ENCODE assay signal across 15 cellular contexts in genomic region chr5:68303754-68304420, GRCh38.
DNase-seq lines count a peak whose midpoint lies in the region; ATAC-seq and TF ChIP-seq lines count a peak whose summit lies in the region.
"Had no signal": no experiment of that assay in that cellular context is flagged by ENCODE, and none has a peak within 500 bp of the region (broad histone marks: within the 10 kb centered on the region; RNA-seq: fewer than 3 reads in every experiment).

No MANE protein-coding gene starts in this region.

- DNase-seq in cardiac muscle cell (ENCODE audit: low read depth in 1 of 2, low spot score in 1 of 2) (peak in 1 of 2 donors; percentile 35), right atrium auricular region (ENCODE audit: low spot score) (no peak), HUDEP-2 (lab: John Stamatoyannopoulos, UW; ENCODE audit: unreplicated experiment in 76 of 76) (peak in 72 of 76 experiments; percentile 8 to 86 (median 60)), erythroblast (lab: John Stamatoyannopoulos, UW) (peak; percentile 92 to 95), NCI-H774 (lab: John Stamatoyannopoulos, UW) (no peak), dedifferentiated amniotic fluid mesenchymal stem cell (ENCODE audit: extremely low spot score) (no peak)
- no peak for DNase-seq in naive thymus-derived CD8-positive, alpha-beta T cell
- DNase-seq: activated naive CD8-positive, alpha-beta T cell treated with anti-CD3 and anti-CD28 coated beads, Interleukin-2, amount 10 ng/mL, durations not matched to agents 7 days and 5 days; left colon; NCI-H1417 treated with DMSO at 0.1 percent for 48 hours; stimulated activated CD4-positive, alpha-beta T cell treated with anti-CD3 and anti-CD28 coated beads, Interleukin-12 subunit alpha, Interleukin-12 subunit beta, amount 100 ng/mL, for 4 hours had no signal

- POLR2A ChIA-PET in naive thymus-derived CD8-positive, alpha-beta T cell (lab: Charles Lee) = interaction anchor here (1.4 kb wide), 1 partner anchor 16 kb away, joined by 15 read pairs; no protein-coding TSS in a partner anchor

- H3K36me3 Mint-ChIP-seq in naive thymus-derived CD8-positive, alpha-beta T cell = peaks cover 0 to 33% (median 18%) of the 10 kb centered on the region in 3 donors

- TF ChIP-seq POLR2A in erythroblast (IDR thresholded peaks at IDR 0.05; ENCODE audit: low read length) = no peak

- H3K4me1 ChIP-seq in cardiac muscle cell (ENCODE audit: low read depth) (peaks cover 31% of the 10 kb centered on the region), right atrium auricular region (peaks cover 0 to 9% of the 10 kb centered on the region in 2 donors)
- H3K4me1 ChIP-seq: vagina had no signal

- ATAC-seq in naive thymus-derived CD8-positive, alpha-beta T cell = no peak

- no peaks in the 10 kb centered on the region for H3K27me3 Mint-ChIP-seq in naive thymus-derived CD8-positive, alpha-beta T cell
- H3K27me3 Mint-ChIP-seq: activated naive CD8-positive, alpha-beta T cell treated with anti-CD3 and anti-CD28 coated beads, Interleukin-2, amount 10 ng/mL, durations not matched to agents 7 days and 5 days; dendritic cell treated with granulocyte-macrophage colony-stimulating factor and Interleukin-4, amounts not matched to agents 40 ng/mL and 50 ng/mL, for 4 days had no signal

- H3K4me3 ChIP-seq in cardiac muscle cell (no peak overlapping the region), right atrium auricular region (no peak overlapping the region)
- H3K4me3 ChIP-seq: SK-N-MC, vagina had no signal

- peaks cover 0 to 2% (median 0%) of the 10 kb centered on the region in 9 donors for H3K9me3 Mint-ChIP-seq in naive thymus-derived CD8-positive, alpha-beta T cell
- H3K9me3 Mint-ChIP-seq: activated naive CD8-positive, alpha-beta T cell treated with anti-CD3 and anti-CD28 coated beads, Interleukin-2, amount 10 ng/mL, durations not matched to agents 7 days and 5 days; dendritic cell treated with granulocyte-macrophage colony-stimulating factor and Interleukin-4, amounts not matched to agents 40 ng/mL and 50 ng/mL, for 4 days had no signal

- TF ChIP-seq CTCF in cardiac muscle cell (IDR thresholded peaks at IDR 0.05; ENCODE audit: low read depth, low read length) = no peak
- no peak for TF ChIP-seq CTCF in right atrium auricular region (IDR thresholded peaks at IDR 0.05)

- no peaks in the 10 kb centered on the region for H3K9me3 ChIP-seq in cardiac muscle cell (ENCODE audit: low read depth)
- no peaks in the 10 kb centered on the region for H3K9me3 ChIP-seq in right atrium auricular region
- H3K9me3 ChIP-seq: vagina had no signal

- H3K36me3 ChIP-seq in cardiac muscle cell (peaks cover 3% of the 10 kb centered on the region), right atrium auricular region (peaks cover 15% of the 10 kb centered on the region)

- peak overlapping the region; percentile 73 for H3K27ac ChIP-seq in cardiac muscle cell
- H3K27ac ChIP-seq in right atrium auricular region = peak overlapping the region in 1 of 2 donors; percentile 61
- peak overlapping the region; percentile 27 for H3K27ac ChIP-seq in temporal lobe (ENCODE audit: low read depth, low read length)
- H3K27ac ChIP-seq: SK-N-MC, vagina had no signal

- peaks cover 7 to 19% (median 16%) of the 10 kb centered on the region in 4 donors for H3K4me1 Mint-ChIP-seq in naive thymus-derived CD8-positive, alpha-beta T cell

- H3K27ac Mint-ChIP-seq in naive thymus-derived CD8-positive, alpha-beta T cell = peak overlapping the region in 4 of 10 donors; percentile 24 to 41 (median 31)
- H3K27ac Mint-ChIP-seq: activated naive CD8-positive, alpha-beta T cell treated with anti-CD3 and anti-CD28 coated beads, Interleukin-2, amount 10 ng/mL, durations not matched to agents 7 days and 5 days; dendritic cell treated with granulocyte-macrophage colony-stimulating factor and Interleukin-4, amounts not matched to agents 40 ng/mL and 50 ng/mL, for 4 days had no signal

- no peak overlapping the region for H3K4me3 Mint-ChIP-seq in naive thymus-derived CD8-positive, alpha-beta T cell
- H3K4me3 Mint-ChIP-seq: activated naive CD8-positive, alpha-beta T cell treated with anti-CD3 and anti-CD28 coated beads, Interleukin-2, amount 10 ng/mL, durations not matched to agents 7 days and 5 days; dendritic cell treated with granulocyte-macrophage colony-stimulating factor and Interleukin-4, amounts not matched to agents 40 ng/mL and 50 ng/mL, for 4 days had no signal

- H3K27me3 ChIP-seq in cardiac muscle cell (no peaks in the 10 kb centered on the region), right atrium auricular region (no peaks in the 10 kb centered on the region)
- H3K27me3 ChIP-seq: vagina had no signal

Comparison
In these comparisons a context has a peak if more than half of its experiments do, and no peak if none do; other contexts are left out.
1. DNase-seq: peak in HUDEP-2 (72 of 76) and erythroblast (2 of 2); none in right atrium auricular region (single experiment), NCI-H774 (single experiment), dedifferentiated amniotic fluid mesenchymal stem cell (single experiment) and naive thymus-derived CD8-positive, alpha-beta T cell (0 of 10).